Comparison of ENCODE assay signal across 10 cellular contexts in genomic region chr17:42547698-42548069, GRCh38. TPM values are rescaled to one million over a fixed set of nuclear protein-coding genes. Genes with fewer than 3 reads are reported as not detected.
A peak's percentile ranks its signal among the peaks of the same experiment; 100 is the strongest.
DNase-seq lines count a peak whose midpoint lies in the region; ATAC-seq, FAIRE-seq and TF ChIP-seq lines count a peak whose summit lies in the region.
"Had no signal": no experiment of that assay in that cellular context is flagged by ENCODE, and none has a peak within 500 bp of the region (broad histone marks: within the 10 kb centered on the region; RNA-seq: fewer than 3 reads in every experiment).

No MANE protein-coding gene starts in this region.

- H3K4me1 ChIP-seq in hepatocyte (ENCODE audit: insufficient read depth) (peaks cover 7% of the 10 kb centered on the region), parathyroid adenoma (no peaks in the 10 kb centered on the region), HAP-1 (no peaks in the 10 kb centered on the region)

- H3K9me2 ChIP-seq in SU-DHL-6 (replicated peaks; ENCODE audit: insufficient read depth, low read length): no peaks in the 10 kb centered on the region
- H3K9me2 ChIP-seq in hepatocyte (replicated peaks; ENCODE audit: insufficient read depth): no peaks in the 10 kb centered on the region

- TF ChIP-seq CTCF in SU-DHL-6 (IDR thresholded peaks at IDR 0.05; ENCODE audit: insufficient read depth, low read length, poor library complexity, severe bottlenecking): no peak
- no peak for TF ChIP-seq CTCF in hepatocyte (IDR thresholded peaks at IDR 0.05; ENCODE audit: poor library complexity)
- TF ChIP-seq CTCF in parathyroid adenoma (IDR thresholded peaks at IDR 0.05): no peak

- H3K36me3 ChIP-seq in SU-DHL-6 (ENCODE audit: low read length): no peaks in the 10 kb centered on the region
- no peaks in the 10 kb centered on the region for H3K36me3 ChIP-seq in hepatocyte (replicated peaks; ENCODE audit: insufficient read depth, low read depth)
- H3K36me3 ChIP-seq in parathyroid adenoma (ENCODE audit: control insufficient read depth, insufficient read depth, low read length): no peaks in the 10 kb centered on the region
- peaks cover 7% of the 10 kb centered on the region for H3K36me3 ChIP-seq in HAP-1 (replicated peaks)

- no peaks in the 10 kb centered on the region for H3K79me2 ChIP-seq in SU-DHL-6 (ENCODE audit: insufficient read depth, low read length)
- no peaks in the 10 kb centered on the region for H3K79me2 ChIP-seq in hepatocyte
- no peaks in the 10 kb centered on the region for H3K79me2 ChIP-seq in parathyroid adenoma

- H3K4me3 ChIP-seq in SU-DHL-6 (ENCODE audit: insufficient read depth, low read length, poor library complexity, severe bottlenecking) (peak overlapping the region; percentile 28), hepatocyte (no peak overlapping the region), parathyroid adenoma (ENCODE audit: low read depth, low read length) (no peak overlapping the region), HAP-1 (no peak overlapping the region)
- H3K4me3 ChIP-seq: MG63 had no signal

- peak overlapping the region; percentile 62 for H3K9ac ChIP-seq in SU-DHL-6 (ENCODE audit: low read length)
- H3K9ac ChIP-seq in parathyroid adenoma: no peak overlapping the region

- peak overlapping the region; percentile 53 for H2AFZ ChIP-seq in SU-DHL-6 (ENCODE audit: low read depth, low read length, severe bottlenecking)
- no peak overlapping the region for H2AFZ ChIP-seq in hepatocyte
- peak overlapping the region; percentile 69 for H2AFZ ChIP-seq in parathyroid adenoma

- ATAC-seq in GM19397 (IDR thresholded peaks at IDR 0.05; ENCODE audit: unreplicated experiment): no peak

- WGBS in hepatocyte (ENCODE audit: low lambda C conversion rate, missing lambda C conversion rate): 94% methylated on average over 14 of the region's 14 CpGs

- in situ Hi-C loops in HAP-1 (cut with MboI; ENCODE audit: low sequenced_read_pairs): no loop called here

- peak; percentile 88 for FAIRE-seq in HTR-8/SVneo (lab: Jason Lieb, UNC)
- FAIRE-seq: islet of Langerhans had no signal

- no peaks in the 10 kb centered on the region for H4K20me1 ChIP-seq in SU-DHL-6 (ENCODE audit: low read depth, low read length)
- H4K20me1 ChIP-seq in hepatocyte (ENCODE audit: insufficient read depth, poor library complexity, severe bottlenecking): no peaks in the 10 kb centered on the region

- H3K9me3 ChIP-seq in SU-DHL-6 (ENCODE audit: insufficient read depth, low read length) (no peaks in the 10 kb centered on the region), hepatocyte (ENCODE audit: low read depth) (no peaks in the 10 kb centered on the region), parathyroid adenoma (ENCODE audit: control insufficient read depth, low read length) (no peaks in the 10 kb centered on the region), HAP-1 (no peaks in the 10 kb centered on the region)
- H3K9me3 ChIP-seq: MG63 had no signal

- H3K27me3 ChIP-seq in SU-DHL-6 (ENCODE audit: low read length) (no peaks in the 10 kb centered on the region), hepatocyte (no peaks in the 10 kb centered on the region), parathyroid adenoma (ENCODE audit: control insufficient read depth, insufficient read depth, low read length) (no peaks in the 10 kb centered on the region), HAP-1 (ENCODE audit: low read depth) (no peaks in the 10 kb centered on the region)
- H3K27me3 ChIP-seq: MG63 had no signal

- peak overlapping the region; percentile 56 for H3K4me2 ChIP-seq in SU-DHL-6 (ENCODE audit: low read depth, low read length, poor library complexity, severe bottlenecking)
- H3K4me2 ChIP-seq in hepatocyte: peak overlapping the region; percentile 79
- H3K4me2 ChIP-seq in parathyroid adenoma (ENCODE audit: low read length): no peak overlapping the region

- DNase-seq in HTR-8/SVneo (ENCODE audit: insufficient read length, low spot score) (no peak), hepatocyte (ENCODE audit: low spot score) (no peak), HAP-1 (ENCODE audit: low spot score in 2 of 2) (no peak), DMS79 (lab: John Stamatoyannopoulos, UW) (no peak)
- DNase-seq: MG63; NK-92 treated with Interleukin-12 subunit alpha and Interleukin-12 subunit beta, amount 100 ng/mL, for 24 hours had no signal

- H3K27ac ChIP-seq in SU-DHL-6 (ENCODE audit: low read depth, low read length) (no peak overlapping the region), hepatocyte (no peak overlapping the region), parathyroid adenoma (no peak overlapping the region)

- no peaks in the 10 kb centered on the region for H3F3A ChIP-seq in SU-DHL-6 (ENCODE audit: insufficient read depth)

RNA-seq across cellular contexts. Expression of gene HSD17B1, which starts 5.0 kb away (rescaled TPM):
- total RNA-seq in hepatocyte: 0.12 and 2.7 TPM in 2 replicates
- polyA plus RNA-seq in hepatocyte: 4.8 and 6.6 TPM in 2 replicates

RNA-seq across cellular contexts. Expression of gene NAGLU, which starts 11.6 kb away (rescaled TPM):
- 76.4 and 78.1 TPM in 2 replicates for total RNA-seq in hepatocyte
- polyA plus RNA-seq in hepatocyte: 121 and 152 TPM in 2 replicates

RNA-seq across cellular contexts. Expression of gene COASY, which starts 14.3 kb away (rescaled TPM):
- 27.7 and 33.9 TPM in 2 replicates for total RNA-seq in hepatocyte
- polyA plus RNA-seq in hepatocyte: 91.6 and 93.9 TPM in 2 replicates

RNA-seq across cellular contexts. Expression of gene MLX, which starts 19.2 kb away (rescaled TPM):
- 29.7 and 34.0 TPM in 2 replicates for total RNA-seq in hepatocyte
- polyA plus RNA-seq in hepatocyte: 33.1 and 39.5 TPM in 2 replicates

RNA-seq across cellular contexts. Expression of gene PSMC3IP, which starts 29.8 kb away (rescaled TPM):
- 1.5 and 1.9 TPM in 2 replicates for total RNA-seq in hepatocyte
- polyA plus RNA-seq in hepatocyte: 3.7 and 4.2 TPM in 2 replicates
